ENCODE assay signal across 10 cellular contexts in the genomic region with DNA sequence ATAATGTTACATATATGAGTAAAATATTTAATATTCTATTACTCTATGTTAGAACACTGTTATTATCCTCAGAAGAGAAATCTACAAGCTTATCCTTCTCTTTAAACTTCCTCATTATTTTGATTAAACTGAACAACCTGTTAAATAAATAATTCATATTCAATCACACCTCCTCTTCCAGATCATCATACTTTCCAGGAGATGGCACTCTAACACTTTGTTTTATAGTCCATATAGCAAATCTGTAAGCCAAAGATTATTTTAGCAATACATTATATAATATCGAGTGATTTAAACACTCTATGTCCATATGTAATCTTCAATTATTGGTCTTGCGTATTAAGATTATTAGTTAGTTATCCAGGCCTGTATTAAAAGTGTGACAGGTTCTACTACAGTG.
DNase-seq lines count a peak whose midpoint lies in the region; ATAC-seq and TF ChIP-seq lines count a peak whose summit lies in the region.
"Had no signal": no experiment of that assay in that cellular context is flagged by ENCODE, and none has a peak within 500 bp of the region (broad histone marks: within the 10 kb centered on the region; RNA-seq: fewer than 3 reads in every experiment).

No MANE protein-coding gene starts in this region.

- H3K27me3 ChIP-seq in smooth muscle cell (ENCODE audit: low read depth), result no peaks in the 10 kb centered on the region

- H3K27ac Mint-ChIP-seq in T-helper 17 cell (no peak overlapping the region), WTC11 (no peak overlapping the region)

- H3K4me3 ChIP-seq in coronary artery, result no peak overlapping the region
- no peak overlapping the region for H3K4me3 ChIP-seq in smooth muscle cell
- H3K4me3 ChIP-seq: psoas muscle had no signal

- H3K9ac ChIP-seq in smooth muscle cell (ENCODE audit: low read depth), result no peak overlapping the region

- ATAC-seq in HG02610 (IDR thresholded peaks at IDR 0.05; ENCODE audit: unreplicated experiment) (no peak), T-helper 17 cell (no peak), WTC11 (no peak)
- ATAC-seq: psoas muscle had no signal

- no peaks in the 10 kb centered on the region for H3K79me2 ChIP-seq in smooth muscle cell (ENCODE audit: low read depth)

- H3K9me3 Mint-ChIP-seq in WTC11, result peaks cover 9% of the 10 kb centered on the region

- 85% methylated on average over 2 of the region's 2 CpGs for WGBS in smooth muscle cell (ENCODE audit: low lambda C conversion rate)

- no peaks in the 10 kb centered on the region for H3F3A ChIP-seq in smooth muscle cell (ENCODE audit: low read depth)

- H3K4me1 Mint-ChIP-seq in T-helper 17 cell (no peaks in the 10 kb centered on the region), WTC11 (no peaks in the 10 kb centered on the region; the same call in 1 of the 2 replicates)

- no peaks in the 10 kb centered on the region for H3K9me3 ChIP-seq in smooth muscle cell (replicated peaks; ENCODE audit: low read depth)
- H3K9me3 ChIP-seq in T-helper 17 cell (ENCODE audit: control insufficient read depth, low read length, poor library complexity, severe bottlenecking), result no peaks in the 10 kb centered on the region
- H3K9me3 ChIP-seq: psoas muscle had no signal

- CTCF ChIA-PET in WTC11 (lab: Charles Lee), result interaction anchor here (1.0 kb wide), 1 partner anchor 257 kb away, joined by 3 read pairs; no protein-coding TSS in a partner anchor

- H3K27ac ChIP-seq in coronary artery (no peak overlapping the region), smooth muscle cell (ENCODE audit: low read depth) (no peak overlapping the region)
- H3K27ac ChIP-seq: psoas muscle had no signal

- no peaks in the 10 kb centered on the region for H3K36me3 Mint-ChIP-seq in T-helper 17 cell (ENCODE audit: low read depth)
- peaks cover 14% of the 10 kb centered on the region for H3K36me3 Mint-ChIP-seq in WTC11

- POLR2A ChIA-PET in WTC11 (lab: Charles Lee), result no interaction called here

- H3K27me3 Mint-ChIP-seq in T-helper 17 cell (no peaks in the 10 kb centered on the region), WTC11 (ENCODE audit: low read depth) (no peaks in the 10 kb centered on the region)

- H3K4me1 ChIP-seq in smooth muscle cell (ENCODE audit: low read depth), result no peaks in the 10 kb centered on the region
- H3K4me1 ChIP-seq: psoas muscle had no signal

- peak; percentile 1 for DNase-seq in NCI-H2107 treated with DMSO at 0.1 percent for 48 hours (lab: John Stamatoyannopoulos, UW; ENCODE audit: unreplicated experiment)
- no peak for DNase-seq in NCI-H2107 (lab: John Stamatoyannopoulos, UW)
- DNase-seq in NCI-H526 treated with DMSO at 0.1 percent for 48 hours (lab: John Stamatoyannopoulos, UW), result peak; percentile 74
- DNase-seq in coronary artery (ENCODE audit: low spot score), result no peak
- DNase-seq in smooth muscle cell (lab: John Stamatoyannopoulos, UW; ENCODE audit: unreplicated experiment), result no peak
- no peak for DNase-seq in T-helper 17 cell
- no peak for DNase-seq in WTC11 (ENCODE audit: low spot score)
- DNase-seq: activated CD4-positive, alpha-beta T cell treated with anti-CD3 and anti-CD28 coated beads, Interleukin-2, amount 50 U/mL, for 4 hours; psoas muscle had no signal

- H4K20me1 ChIP-seq in smooth muscle cell (ENCODE audit: low read depth), result no peaks in the 10 kb centered on the region

- H3K4me3 Mint-ChIP-seq in T-helper 17 cell (no peak overlapping the region), WTC11 (no peak overlapping the region)

- no peak overlapping the region for H2AFZ ChIP-seq in smooth muscle cell (ENCODE audit: low read depth)

- H3K36me3 ChIP-seq in smooth muscle cell (ENCODE audit: low read depth), result no peaks in the 10 kb centered on the region

- TF ChIP-seq CTCF in coronary artery (IDR thresholded peaks at IDR 0.05) (peak; percentile 42), smooth muscle cell (IDR thresholded peaks at IDR 0.05; ENCODE audit: borderline replicate concordance, insufficient read depth, poor library complexity, severe bottlenecking) (peak; percentile 56), WTC11 (IDR thresholded peaks at IDR 0.05) (no peak)

- H3K4me2 ChIP-seq in smooth muscle cell, result no peak overlapping the region

TF ChIP-seq in WTC11, 78 proteins besides CTCF, POLR2A, EP300 and RAD21:
- TF ChIP-seq, protein P1, sequence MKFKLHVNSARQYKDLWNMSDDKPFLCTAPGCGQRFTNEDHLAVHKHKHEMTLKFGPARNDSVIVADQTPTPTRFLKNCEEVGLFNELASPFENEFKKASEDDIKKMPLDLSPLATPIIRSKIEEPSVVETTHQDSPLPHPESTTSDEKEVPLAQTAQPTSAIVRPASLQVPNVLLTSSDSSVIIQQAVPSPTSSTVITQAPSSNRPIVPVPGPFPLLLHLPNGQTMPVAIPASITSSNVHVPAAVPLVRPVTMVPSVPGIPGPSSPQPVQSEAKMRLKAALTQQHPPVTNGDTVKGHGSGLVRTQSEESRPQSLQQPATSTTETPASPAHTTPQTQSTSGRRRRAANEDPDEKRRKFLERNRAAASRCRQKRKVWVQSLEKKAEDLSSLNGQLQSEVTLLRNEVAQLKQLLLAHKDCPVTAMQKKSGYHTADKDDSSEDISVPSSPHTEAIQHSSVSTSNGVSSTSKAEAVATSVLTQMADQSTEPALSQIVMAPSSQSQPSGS (CRISPR knock-in tag; IDR thresholded peaks at IDR 0.05; ENCODE audit: borderline replicate concordance, low read depth), result no peak
- TF ChIP-seq MAX (CRISPR knock-in tag; IDR thresholded peaks at IDR 0.05) (no peak), ZNF219 (CRISPR knock-in tag; IDR thresholded peaks at IDR 0.05; ENCODE audit: borderline replicate concordance) (no peak), ZBTB43 (CRISPR knock-in tag; IDR thresholded peaks at IDR 0.05) (no peak), ATF6 (CRISPR knock-in tag; IDR thresholded peaks at IDR 0.05) (no peak), EMX1 (CRISPR knock-in tag; IDR thresholded peaks at IDR 0.05) (no peak), SOX15 (CRISPR knock-in tag; IDR thresholded peaks at IDR 0.05) (no peak)
- TF ChIP-seq, protein P2, sequence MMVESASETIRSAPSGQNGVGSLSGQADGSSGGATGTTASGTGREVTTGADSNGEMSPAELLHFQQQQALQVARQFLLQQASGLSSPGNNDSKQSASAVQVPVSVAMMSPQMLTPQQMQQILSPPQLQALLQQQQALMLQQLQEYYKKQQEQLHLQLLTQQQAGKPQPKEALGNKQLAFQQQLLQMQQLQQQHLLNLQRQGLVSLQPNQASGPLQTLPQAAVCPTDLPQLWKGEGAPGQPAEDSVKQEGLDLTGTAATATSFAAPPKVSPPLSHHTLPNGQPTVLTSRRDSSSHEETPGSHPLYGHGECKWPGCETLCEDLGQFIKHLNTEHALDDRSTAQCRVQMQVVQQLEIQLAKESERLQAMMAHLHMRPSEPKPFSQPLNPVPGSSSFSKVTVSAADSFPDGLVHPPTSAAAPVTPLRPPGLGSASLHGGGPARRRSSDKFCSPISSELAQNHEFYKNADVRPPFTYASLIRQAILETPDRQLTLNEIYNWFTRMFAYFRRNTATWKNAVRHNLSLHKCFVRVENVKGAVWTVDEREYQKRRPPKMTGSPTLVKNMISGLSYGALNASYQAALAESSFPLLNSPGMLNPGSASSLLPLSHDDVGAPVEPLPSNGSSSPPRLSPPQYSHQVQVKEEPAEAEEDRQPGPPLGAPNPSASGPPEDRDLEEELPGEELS (CRISPR knock-in tag; IDR thresholded peaks at IDR 0.05), result no peak
- TF ChIP-seq, protein P3, sequence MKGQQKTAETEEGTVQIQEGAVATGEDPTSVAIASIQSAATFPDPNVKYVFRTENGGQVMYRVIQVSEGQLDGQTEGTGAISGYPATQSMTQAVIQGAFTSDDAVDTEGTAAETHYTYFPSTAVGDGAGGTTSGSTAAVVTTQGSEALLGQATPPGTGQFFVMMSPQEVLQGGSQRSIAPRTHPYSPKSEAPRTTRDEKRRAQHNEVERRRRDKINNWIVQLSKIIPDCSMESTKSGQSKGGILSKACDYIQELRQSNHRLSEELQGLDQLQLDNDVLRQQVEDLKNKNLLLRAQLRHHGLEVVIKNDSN (CRISPR knock-in tag; IDR thresholded peaks at IDR 0.05), result no peak
TF ChIP-seq in WTC11: peak in this region for 0.

Comparison
In these comparisons a context has a peak if more than half of its experiments do, and no peak if none do; other contexts are left out.
1. DNase-seq: peak in NCI-H2107 treated with DMSO at 0.1 percent for 48 hours (single experiment) and NCI-H526 treated with DMSO at 0.1 percent for 48 hours (single experiment); none in NCI-H2107 (single experiment), coronary artery (single experiment), smooth muscle cell (single experiment), T-helper 17 cell (0 of 3) and WTC11 (single experiment).